ENCODE assay signal across 1 cellular context in genomic region chr6:157323114-157323923, GRCh38.
TF ChIP-seq lines count a peak whose summit lies in the region.

Gene TMEM242 (minus strand): TSS chr6:157323519. CDS start chr6:157323499, 20 bp downstream.

TF ChIP-seq in HCT116, 20 proteins besides CTCF, POLR2A, EP300 and RAD21 (continued from another document):
- TF ChIP-seq ZBTB33 (IDR thresholded peaks at IDR 0.05; ENCODE audit: extremely low read depth, insufficient replicate concordance, low read length) (peak; percentile 69), POLR2AphosphoS5 (IDR thresholded peaks at IDR 0.05; ENCODE audit: low read depth, low read length) (peak; percentile 99), TCF7L2 (IDR thresholded peaks at IDR 0.05; ENCODE audit: borderline replicate concordance, extremely low read depth, insufficient read depth, insufficient read length) (peak; percentile 59)
